Comparison of ENCODE assay signal across 14 cellular contexts in genomic region chr10:70363292-70363691, GRCh38. TPM values are rescaled to one million over a fixed set of nuclear protein-coding genes. Genes with fewer than 3 reads are reported as not detected.
DNase-seq lines count a peak whose midpoint lies in the region; ATAC-seq and TF ChIP-seq lines count a peak whose summit lies in the region.
"Had no signal": no experiment of that assay in that cellular context is flagged by ENCODE, and none has a peak within 500 bp of the region (broad histone marks: within the 10 kb centered on the region; RNA-seq: fewer than 3 reads in every experiment).

No MANE protein-coding gene starts in this region.

- H3K36me3 Mint-ChIP-seq in brain = no peaks in the 10 kb centered on the region
- H3K36me3 Mint-ChIP-seq: activated naive CD8-positive, alpha-beta T cell treated with anti-CD3 and anti-CD28 coated beads for 36 hours had no signal

- intact Hi-C loops in lower lobe of right lung (cut with DNase I) = loop anchor here (10.0 kb wide), 1 partner anchor 138 kb away; no protein-coding TSS in a partner anchor

- H3K4me3 ChIP-seq in Karpas-422 (ENCODE audit: low read length) (no peak overlapping the region), lower lobe of right lung (no peak overlapping the region), subcutaneous abdominal adipose tissue (ENCODE audit: low read depth in 1 of 5, low read length in 5 of 5) (no peak overlapping the region)
- H3K4me3 ChIP-seq: lung had no signal

- H3K4me2 ChIP-seq in Karpas-422 (ENCODE audit: low read depth, low read length, poor library complexity, severe bottlenecking) = peak overlapping the region; percentile 30

- H3K27me3 Mint-ChIP-seq in brain = peaks cover 9% of the 10 kb centered on the region
- H3K27me3 Mint-ChIP-seq: activated naive CD8-positive, alpha-beta T cell treated with anti-CD3 and anti-CD28 coated beads for 36 hours; CD4-positive, alpha-beta T cell had no signal

- H4K20me1 ChIP-seq in Karpas-422 (ENCODE audit: insufficient read depth, low read depth, low read length) = no peaks in the 10 kb centered on the region

- H3K27me3 ChIP-seq in Karpas-422 (ENCODE audit: low read length) = no peaks in the 10 kb centered on the region
- no peaks in the 10 kb centered on the region for H3K27me3 ChIP-seq in lower lobe of right lung (ENCODE audit: low read depth)
- no peaks in the 10 kb centered on the region for H3K27me3 ChIP-seq in subcutaneous abdominal adipose tissue (ENCODE audit: control insufficient read depth in 5 of 5, insufficient read depth in 4 of 5, low read length in 5 of 5)
- H3K27me3 ChIP-seq: neutrophil had no signal

- no peak overlapping the region for H3K4me3 Mint-ChIP-seq in brain
- H3K4me3 Mint-ChIP-seq: activated naive CD8-positive, alpha-beta T cell treated with anti-CD3 and anti-CD28 coated beads for 36 hours; CD4-positive, alpha-beta T cell had no signal

- H3K4me1 Mint-ChIP-seq in brain = peaks cover 21% of the 10 kb centered on the region

- H3K4me1 ChIP-seq in Karpas-422 (ENCODE audit: low read length) (peaks cover 27% of the 10 kb centered on the region), lower lobe of right lung (peaks cover 20% of the 10 kb centered on the region), subcutaneous abdominal adipose tissue (ENCODE audit: control insufficient read depth in 5 of 5, insufficient read depth in 5 of 5, low read length in 5 of 5) (peaks cover 5 to 18% (median 17%) of the 10 kb centered on the region in 5 donors)

- H3K9me3 Mint-ChIP-seq in brain = no peaks in the 10 kb centered on the region
- H3K9me3 Mint-ChIP-seq: activated naive CD8-positive, alpha-beta T cell treated with anti-CD3 and anti-CD28 coated beads for 36 hours; CD4-positive, alpha-beta T cell had no signal

- H3K36me3 ChIP-seq in Karpas-422 (ENCODE audit: insufficient read depth, low read length) (no peaks in the 10 kb centered on the region), lower lobe of right lung (no peaks in the 10 kb centered on the region), subcutaneous abdominal adipose tissue (ENCODE audit: control insufficient read depth in 5 of 5, insufficient read depth in 5 of 5, low read length in 5 of 5) (no peaks in the 10 kb centered on the region)
- H3K36me3 ChIP-seq: neutrophil had no signal

- H3K9me2 ChIP-seq in Karpas-422 (replicated peaks; ENCODE audit: insufficient read depth, low read length) = no peaks in the 10 kb centered on the region

- no peaks in the 10 kb centered on the region for H3K9me3 ChIP-seq in Karpas-422 (ENCODE audit: low read length)
- H3K9me3 ChIP-seq in lower lobe of right lung = no peaks in the 10 kb centered on the region
- H3K9me3 ChIP-seq in subcutaneous abdominal adipose tissue (ENCODE audit: control insufficient read depth in 5 of 5, low read length in 5 of 5) = no peaks in the 10 kb centered on the region
- H3K9me3 ChIP-seq: neutrophil had no signal

- TF ChIP-seq CTCF in brain (conservative IDR thresholded peaks at IDR 0.05) (no peak), lower lobe of right lung (IDR thresholded peaks at IDR 0.05) (no peak)

- peak overlapping the region; percentile 66 for H3K27ac ChIP-seq in Karpas-422 (ENCODE audit: low read length)
- peak overlapping the region; percentile 84 for H3K27ac ChIP-seq in lower lobe of right lung
- peak overlapping the region; percentile 81 for H3K27ac ChIP-seq in subcutaneous abdominal adipose tissue (ENCODE audit: low read depth, low read length)
- H3K27ac ChIP-seq: neutrophil had no signal

- peaks cover 47% of the 10 kb centered on the region for H3K79me2 ChIP-seq in Karpas-422 (ENCODE audit: low read length)

- ATAC-seq in lower lobe of right lung (no peak), GM21576 (IDR thresholded peaks at IDR 0.05; ENCODE audit: unreplicated experiment) (no peak)
- ATAC-seq: activated CD4-positive, CD25-positive, alpha-beta regulatory T cell treated with anti-CD3 and anti-CD28 coated beads, Interleukin-2, amount 50 U/mL, for 24 hours had no signal

- peak overlapping the region in 4 of 5 experiments; percentile 94 to 97 (median 97) for H3K27ac Mint-ChIP-seq in brain
- H3K27ac Mint-ChIP-seq: activated naive CD8-positive, alpha-beta T cell treated with anti-CD3 and anti-CD28 coated beads for 36 hours; CD4-positive, alpha-beta T cell had no signal

- DNase-seq in Karpas-422 (no peak), lower lobe of right lung (no peak), SHP77 treated with DMSO at 0.1 percent for 48 hours (lab: John Stamatoyannopoulos, UW) (no peak), D341Med (ENCODE audit: low spot score) (no peak)
- no peak for DNase-seq in activated CD4-positive, alpha-beta T cell treated with anti-CD3 and anti-CD28 coated beads for 1 hour
- DNase-seq: activated naive CD8-positive, alpha-beta T cell treated with anti-CD3 and anti-CD28 coated beads for 36 hours; CD4-positive, alpha-beta T cell; NCI-H2081 treated with DMSO at 0.1 percent for 48 hours had no signal

- no peak overlapping the region for H2AFZ ChIP-seq in Karpas-422 (ENCODE audit: low read length)

- H3K9ac ChIP-seq in Karpas-422 (ENCODE audit: low read length) = peak overlapping the region; percentile 57
- H3K9ac ChIP-seq in subcutaneous abdominal adipose tissue (ENCODE audit: low read length in 5 of 5) = peak overlapping the region in 2 of 5 donors; percentile 52 to 60

RNA-seq across cellular contexts. Expression of gene LRRC20, which starts 19.1 kb away (rescaled TPM):
- total RNA-seq in Karpas-422 (2014; rRNA removed; shearing (Covaris generic); ENCODE audit: low replicate concordance) = 13.6 and 37.0 TPM in 2 replicates
- 58.5 TPM for polyA plus RNA-seq in brain (ENCODE audit: insufficient read depth, low read depth, low replicate concordance)
- 10.0 TPM for total RNA-seq in lower lobe of right lung

RNA-seq across cellular contexts. Expression of gene EIF4EBP2, which starts 40.7 kb away (rescaled TPM):
- 35.3 and 78.0 TPM in 2 replicates for total RNA-seq in Karpas-422 (2014; rRNA removed; shearing (Covaris generic); ENCODE audit: low replicate concordance)
- 51.9 TPM for polyA plus RNA-seq in brain (ENCODE audit: insufficient read depth, low read depth, low replicate concordance)
- total RNA-seq in lower lobe of right lung = 77.2 TPM
